Comparison of ENCODE assay signal across 20 cellular contexts in genomic region chr19:19778666-19779065, GRCh38. TPM values are rescaled to one million over a fixed set of nuclear protein-coding genes. Genes with fewer than 3 reads are reported as not detected.
A peak's percentile ranks its signal among the peaks of the same experiment; 100 is the strongest.
DNase-seq lines count a peak whose midpoint lies in the region; ATAC-seq, FAIRE-seq and TF ChIP-seq lines count a peak whose summit lies in the region.
"Had no signal": no experiment of that assay in that cellular context is flagged by ENCODE, and none has a peak within 500 bp of the region (broad histone marks: within the 10 kb centered on the region; RNA-seq: fewer than 3 reads in every experiment).

No MANE protein-coding gene starts in this region.

- peaks cover 11 to 49% (median 23%) of the 10 kb centered on the region in 11 experiments; a peak in 17 of 22 replicates for H3K9me3 ChIP-seq in BLaER1 treated with 17β-estradiol and CSF1 and Interleukin-3, amounts not matched to agents 10 nM and 100 nM (replicated peaks in 1 of 11)
- no peaks in the 10 kb centered on the region for H3K9me3 ChIP-seq in CD8-positive, alpha-beta memory T cell (ENCODE audit: low read length)

- intact Hi-C loops in activated T-helper 2 cell treated with anti-CD3 and anti-CD28 coated beads, Interferon-gamma antibody, Interleukin-2, Interleukin-4, amounts not matched to agents 10 μg/mL and 5 μg/mL and 100 μg/mL, durations not matched to agents 14 hours and 24 hours and 36 hours (cut with micrococcal nuclease), result no loop called here

- TF ChIP-seq CTCF in coronary artery (IDR thresholded peaks at IDR 0.05), result no peak

- no peaks in the 10 kb centered on the region for H3K27me3 Mint-ChIP-seq in CD8-positive, alpha-beta memory T cell
- no peaks in the 10 kb centered on the region for H3K27me3 Mint-ChIP-seq in activated T-helper 2 cell treated with anti-CD3 and anti-CD28 coated beads, Interferon-gamma antibody, Interleukin-2, Interleukin-4, amounts not matched to agents 10 μg/mL and 5 μg/mL and 100 μg/mL, durations not matched to agents 14 hours and 24 hours and 36 hours (ENCODE audit: low read depth)
- no peaks in the 10 kb centered on the region for H3K27me3 Mint-ChIP-seq in naive B cell
- H3K27me3 Mint-ChIP-seq: activated CD4-positive, alpha-beta memory T cell treated with anti-CD3 and anti-CD28 coated beads for 36 hours had no signal

- no peak overlapping the region for H3K9ac ChIP-seq in BLaER1 treated with 17β-estradiol and CSF1 and Interleukin-3, amounts not matched to agents 10 nM and 100 nM
- H3K9ac ChIP-seq: parathyroid adenoma had no signal

- H3K4me3 ChIP-seq in BLaER1 treated with 17β-estradiol and CSF1 and Interleukin-3, amounts not matched to agents 10 nM and 100 nM, result no peak overlapping the region; a peak in 1 of 20 replicates
- H3K4me3 ChIP-seq in CD8-positive, alpha-beta memory T cell (ENCODE audit: low read length), result no peak overlapping the region
- no peak overlapping the region for H3K4me3 ChIP-seq in coronary artery
- H3K4me3 ChIP-seq: tibial nerve had no signal

- peaks cover 0 to 9% (median 0%) of the 10 kb centered on the region in 11 experiments; a peak in 3 of 22 replicates for H4K20me1 ChIP-seq in BLaER1 treated with 17β-estradiol and CSF1 and Interleukin-3, amounts not matched to agents 10 nM and 100 nM

- POLR2A ChIA-PET in CD8-positive, alpha-beta memory T cell (lab: Charles Lee), result interaction anchor here (0.9 to 1.1 kb wide), 2 partner anchors 43 to 87 kb away, joined by 3 read pairs; partner anchors contain the start of genes ZNF253 and ZNF506

- H3K9me3 Mint-ChIP-seq in CD8-positive, alpha-beta memory T cell, result no peaks in the 10 kb centered on the region
- peaks cover 47% of the 10 kb centered on the region for H3K9me3 Mint-ChIP-seq in activated T-helper 2 cell treated with anti-CD3 and anti-CD28 coated beads, Interferon-gamma antibody, Interleukin-2, Interleukin-4, amounts not matched to agents 10 μg/mL and 5 μg/mL and 100 μg/mL, durations not matched to agents 14 hours and 24 hours and 36 hours
- peaks cover 0 to under 1% (median 0%) of the 10 kb centered on the region in 7 donors for H3K9me3 Mint-ChIP-seq in naive B cell

- peak overlapping the region in 7 of 11 experiments; percentile 79 to 98 (median 94); a peak in 10 of 22 replicates for H3K4me2 ChIP-seq in BLaER1 treated with 17β-estradiol and CSF1 and Interleukin-3, amounts not matched to agents 10 nM and 100 nM

- no peak overlapping the region for H3K27ac ChIP-seq in BLaER1 treated with 17β-estradiol and CSF1 and Interleukin-3, amounts not matched to agents 10 nM and 100 nM
- no peak overlapping the region for H3K27ac ChIP-seq in CD8-positive, alpha-beta memory T cell (ENCODE audit: low read depth, low read length)
- no peak overlapping the region for H3K27ac ChIP-seq in coronary artery
- H3K27ac ChIP-seq: parathyroid adenoma, tibial nerve had no signal

- ATAC-seq in naive B cell (ENCODE audit: low read depth in 2 of 2), result no peak

- CTCF ChIA-PET in CD8-positive, alpha-beta memory T cell (lab: Charles Lee), result no interaction called here

- H3K4me1 Mint-ChIP-seq in CD8-positive, alpha-beta memory T cell, result peaks cover 66 to 87% (median 69%) of the 10 kb centered on the region in 3 donors
- H3K4me1 Mint-ChIP-seq in activated T-helper 2 cell treated with anti-CD3 and anti-CD28 coated beads, Interferon-gamma antibody, Interleukin-2, Interleukin-4, amounts not matched to agents 10 μg/mL and 5 μg/mL and 100 μg/mL, durations not matched to agents 14 hours and 24 hours and 36 hours (ENCODE audit: low read depth), result peaks cover 33% of the 10 kb centered on the region
- H3K4me1 Mint-ChIP-seq in naive B cell, result peaks cover 36 to 60% (median 50%) of the 10 kb centered on the region in 3 donors

- DNase-seq in CD8-positive, alpha-beta memory T cell, result no peak
- DNase-seq in activated T-helper 2 cell treated with anti-CD3 and anti-CD28 coated beads, Interferon-gamma antibody, Interleukin-2, Interleukin-4, amounts not matched to agents 10 μg/mL and 5 μg/mL and 100 μg/mL, durations not matched to agents 14 hours and 24 hours and 36 hours (ENCODE audit: low spot score), result no peak
- DNase-seq in naive B cell, result no peak
- DNase-seq in NCI-H82 treated with DMSO at 0.1 percent for 48 hours (lab: John Stamatoyannopoulos, UW; ENCODE audit: unreplicated experiment), result no peak
- no peak for DNase-seq in GM19239 (ENCODE audit: insufficient read length, low spot score)
- DNase-seq in NCI-H446 (lab: John Stamatoyannopoulos, UW), result no peak
- DNase-seq in coronary artery (ENCODE audit: low spot score), result no peak
- DNase-seq: activated gamma-delta T cell treated with Interleukin-2 at 50 U/mL for 16 hours; effector CD4-positive, alpha-beta T cell; HCEC 1CT; NCI-H446 treated with DMSO at 0.1 percent for 48 hours; Right ventricle myocardium superior; stimulated activated CD4-positive, alpha-beta T cell treated with anti-CD3 and anti-CD28 coated beads, Interleukin-4, amount 100 ng/mL, for 24 hours; stimulated activated CD8-positive, alpha-beta memory T cell treated with anti-CD3 and anti-CD28 coated beads, Interleukin-4, amount 100 ng/mL, for 48 hours; T1000 had no signal

- peak overlapping the region; percentile 2 to 89 (median 73) for H3K27ac Mint-ChIP-seq in CD8-positive, alpha-beta memory T cell
- no peak overlapping the region for H3K27ac Mint-ChIP-seq in activated T-helper 2 cell treated with anti-CD3 and anti-CD28 coated beads, Interferon-gamma antibody, Interleukin-2, Interleukin-4, amounts not matched to agents 10 μg/mL and 5 μg/mL and 100 μg/mL, durations not matched to agents 14 hours and 24 hours and 36 hours
- peak overlapping the region in 2 of 6 donors; percentile 16 to 89 for H3K27ac Mint-ChIP-seq in naive B cell

- H3K27me3 ChIP-seq in BLaER1 treated with 17β-estradiol and CSF1 and Interleukin-3, amounts not matched to agents 10 nM and 100 nM, result no peaks in the 10 kb centered on the region
- no peaks in the 10 kb centered on the region for H3K27me3 ChIP-seq in CD8-positive, alpha-beta memory T cell (ENCODE audit: insufficient read depth, low read length, poor library complexity, severe bottlenecking)
- H3K27me3 ChIP-seq: tibial nerve had no signal

- H3K36me3 ChIP-seq in BLaER1 treated with 17β-estradiol and CSF1 and Interleukin-3, amounts not matched to agents 10 nM and 100 nM, result peaks cover 20 to 53% (median 40%) of the 10 kb centered on the region in 11 experiments
- H3K36me3 ChIP-seq in CD8-positive, alpha-beta memory T cell (ENCODE audit: insufficient read depth, low read length), result no peaks in the 10 kb centered on the region

- H3K36me3 Mint-ChIP-seq in CD8-positive, alpha-beta memory T cell, result peaks cover 0 to 28% (median 10%) of the 10 kb centered on the region in 3 donors
- H3K36me3 Mint-ChIP-seq in activated T-helper 2 cell treated with anti-CD3 and anti-CD28 coated beads, Interferon-gamma antibody, Interleukin-2, Interleukin-4, amounts not matched to agents 10 μg/mL and 5 μg/mL and 100 μg/mL, durations not matched to agents 14 hours and 24 hours and 36 hours (ENCODE audit: low read depth), result peaks cover 56% of the 10 kb centered on the region
- no peaks in the 10 kb centered on the region for H3K36me3 Mint-ChIP-seq in naive B cell

- peaks cover 32 to 41% (median 39%) of the 10 kb centered on the region in 10 experiments for H3K4me1 ChIP-seq in BLaER1 treated with 17β-estradiol and CSF1 and Interleukin-3, amounts not matched to agents 10 nM and 100 nM
- H3K4me1 ChIP-seq in CD8-positive, alpha-beta memory T cell (ENCODE audit: insufficient read depth, low read length), result peaks cover 24% of the 10 kb centered on the region
- H3K4me1 ChIP-seq: parathyroid adenoma had no signal

- H3K4me3 Mint-ChIP-seq in CD8-positive, alpha-beta memory T cell, result peak overlapping the region; percentile 79 to 100 (median 95)
- peak overlapping the region; percentile 96 for H3K4me3 Mint-ChIP-seq in activated T-helper 2 cell treated with anti-CD3 and anti-CD28 coated beads, Interferon-gamma antibody, Interleukin-2, Interleukin-4, amounts not matched to agents 10 μg/mL and 5 μg/mL and 100 μg/mL, durations not matched to agents 14 hours and 24 hours and 36 hours (ENCODE audit: low read depth)
- peak overlapping the region; percentile 61 to 99 (median 98) for H3K4me3 Mint-ChIP-seq in naive B cell

- no peak for FAIRE-seq in GM19239 (lab: Jason Lieb, UNC)
- FAIRE-seq: bronchial epithelial cell had no signal

RNA-seq across cellular contexts. Expression of gene ZNF506, which starts 42.9 kb away (rescaled TPM):
- 10 to 100 TPM; 27.8 to 28.3 TPM for total RNA-seq in CD8-positive, alpha-beta memory T cell
- polyA plus RNA-seq in CD8-positive, alpha-beta memory T cell, result 26.9 TPM
- total RNA-seq in activated T-helper 2 cell treated with anti-CD3 and anti-CD28 coated beads, Interferon-gamma antibody, Interleukin-2, Interleukin-4, amounts not matched to agents 10 μg/mL and 5 μg/mL and 100 μg/mL, durations not matched to agents 14 hours and 24 hours and 36 hours, result 13.2 and 15.1 TPM in 2 replicates
- polyA plus RNA-seq in naive B cell (ENCODE audit: low read depth in 6 of 6), result 10 to 100 TPM; 35.0 to 45.5 (median 38.9) TPM

RNA-seq across cellular contexts. Expression of gene ZNF14, which starts 45.8 kb away (rescaled TPM):
- 1 to 10 TPM; 7.4 to 7.8 TPM for total RNA-seq in CD8-positive, alpha-beta memory T cell
- 8.9 TPM for polyA plus RNA-seq in CD8-positive, alpha-beta memory T cell
- total RNA-seq in activated T-helper 2 cell treated with anti-CD3 and anti-CD28 coated beads, Interferon-gamma antibody, Interleukin-2, Interleukin-4, amounts not matched to agents 10 μg/mL and 5 μg/mL and 100 μg/mL, durations not matched to agents 14 hours and 24 hours and 36 hours, result 4.2 and 4.6 TPM in 2 replicates
- 10 to 100 TPM in 4 of 6 donors, 1 to 10 TPM in 2; 6.6 to 26.6 (median 10.7) TPM for polyA plus RNA-seq in naive B cell (ENCODE audit: low read depth in 6 of 6)
